In genomic region chr17:50495918-50496317, GRCh38 we compare ENCODE assay signal across 1 cellular context.
TF ChIP-seq lines count a peak whose summit lies in the region.

No MANE protein-coding gene starts in this region.

TF ChIP-seq in HepG2, 621 proteins besides CTCF, POLR2A, EP300 and RAD21:
- TF ChIP-seq ZNF446 (CRISPR knock-in tag; IDR thresholded peaks at IDR 0.05) (no peak), GTF3A (CRISPR knock-in tag; conservative IDR thresholded peaks at IDR 0.05) (no peak), ZNF18 (CRISPR knock-in tag; IDR thresholded peaks at IDR 0.05; ENCODE audit: insufficient replicate concordance) (no peak), ZNF30 (CRISPR knock-in tag; IDR thresholded peaks at IDR 0.05) (no peak), ZFP37 (CRISPR knock-in tag; IDR thresholded peaks at IDR 0.05; ENCODE audit: borderline replicate concordance) (no peak), SP140L (CRISPR knock-in tag; IDR thresholded peaks at IDR 0.05; ENCODE audit: borderline replicate concordance) (no peak), ZNF607 (CRISPR knock-in tag; IDR thresholded peaks at IDR 0.05; ENCODE audit: borderline replicate concordance) (no peak), ZNF17 (CRISPR knock-in tag; IDR thresholded peaks at IDR 0.05) (no peak), ARID2 (CRISPR knock-in tag; IDR thresholded peaks at IDR 0.05; ENCODE audit: borderline replicate concordance) (no peak), THAP8 (CRISPR knock-in tag; IDR thresholded peaks at IDR 0.05; ENCODE audit: borderline replicate concordance) (no peak), PAWR (CRISPR knock-in tag; IDR thresholded peaks at IDR 0.05; ENCODE audit: borderline replicate concordance) (no peak), ZNF747 (CRISPR knock-in tag; IDR thresholded peaks at IDR 0.05; ENCODE audit: borderline replicate concordance) (no peak), HMG20A (CRISPR knock-in tag; IDR thresholded peaks at IDR 0.05; ENCODE audit: borderline replicate concordance) (no peak), ZKSCAN1 (IDR thresholded peaks at IDR 0.05; ENCODE audit: low read length) (no peak), TFDP1 (CRISPR knock-in tag; IDR thresholded peaks at IDR 0.05; ENCODE audit: borderline replicate concordance) (no peak)
